In genomic region chr4:76692761-76693160, GRCh38 we compare ENCODE assay signal across 18 cellular contexts.
DNase-seq lines count a peak whose midpoint lies in the region; ATAC-seq and TF ChIP-seq lines count a peak whose summit lies in the region.
"Had no signal": no experiment of that assay in that cellular context is flagged by ENCODE, and none has a peak within 500 bp of the region (broad histone marks: within the 10 kb centered on the region; RNA-seq: fewer than 3 reads in every experiment).

No MANE protein-coding gene starts in this region.

- H3K4me1 ChIP-seq in MM.1S (ENCODE audit: low read length) (peaks cover 52% of the 10 kb centered on the region), colonic mucosa (no peaks in the 10 kb centered on the region), muscle layer of duodenum (ENCODE audit: control insufficient read depth in 1 of 2, insufficient read depth in 2 of 2, low read length in 2 of 2) (peaks cover 15 to 21% of the 10 kb centered on the region in 2 donors), SJCRH30 (peaks cover 39% of the 10 kb centered on the region)

- H3K36me3 ChIP-seq in MM.1S (replicated peaks; ENCODE audit: insufficient read depth, low read length) (no peaks in the 10 kb centered on the region), colonic mucosa (no peaks in the 10 kb centered on the region), muscle layer of duodenum (ENCODE audit: control insufficient read depth in 1 of 2, insufficient read depth in 2 of 2, low read length in 2 of 2) (no peaks in the 10 kb centered on the region), SJCRH30 (no peaks in the 10 kb centered on the region)
- H3K36me3 ChIP-seq: BE2C, HAP-1, Peyer's patch had no signal

- peaks cover 3% of the 10 kb centered on the region for H3K36me3 Mint-ChIP-seq in type B pancreatic cell
- H3K36me3 Mint-ChIP-seq: CD4-positive, alpha-beta memory T cell had no signal

- no peak for ATAC-seq in GM18858 (IDR thresholded peaks at IDR 0.05; ENCODE audit: unreplicated experiment)
- ATAC-seq: Right ventricle myocardium inferior had no signal

- H3K27ac ChIP-seq in MM.1S (ENCODE audit: low read length) (peak overlapping the region; percentile 98; the same call in 1 of the 2 replicates), colonic mucosa (peak overlapping the region; percentile 84), muscle layer of duodenum (ENCODE audit: low read length) (peak overlapping the region; percentile 78), SJCRH30 (no peak overlapping the region)
- H3K27ac ChIP-seq: KMS-11, SK-N-MC had no signal

- peaks cover 76% of the 10 kb centered on the region for H3K79me2 ChIP-seq in MM.1S (ENCODE audit: low read length)

- H4K20me1 ChIP-seq in MM.1S (ENCODE audit: insufficient read depth, low read length), result no peaks in the 10 kb centered on the region

- H3K27me3 Mint-ChIP-seq in type B pancreatic cell, result peaks cover 3% of the 10 kb centered on the region

- peak overlapping the region; percentile 18 for H3K4me3 Mint-ChIP-seq in type B pancreatic cell
- H3K4me3 Mint-ChIP-seq: CD4-positive, alpha-beta memory T cell had no signal

- TF ChIP-seq CTCF in MM.1S (IDR thresholded peaks at IDR 0.05; ENCODE audit: low read length) (no peak), colonic mucosa (IDR thresholded peaks at IDR 0.05) (no peak), type B pancreatic cell (conservative IDR thresholded peaks at IDR 0.05) (no peak)

- no peak for DNase-seq in MM.1S
- no peak for DNase-seq in colonic mucosa
- DNase-seq in type B pancreatic cell (ENCODE audit: extremely low spot score, unreplicated experiment), result no peak
- no peak for DNase-seq in SJCRH30
- DNase-seq in inferior parietal cortex (ENCODE audit: extremely low spot score), result no peak
- DNase-seq: BE2C; CD4-positive, alpha-beta memory T cell; DMS79; NCI-H1092 treated with DMSO at 0.1 percent for 48 hours; NCI-H2081 treated with DMSO at 0.1 percent for 48 hours; NCI-H510A had no signal

- intact Hi-C loops in colonic mucosa (cut with DNase I), result no loop called here

- H3K27me3 ChIP-seq in MM.1S (replicated peaks; ENCODE audit: insufficient read depth, low read length), result no peaks in the 10 kb centered on the region
- H3K27me3 ChIP-seq in colonic mucosa, result no peaks in the 10 kb centered on the region
- H3K27me3 ChIP-seq in muscle layer of duodenum (ENCODE audit: low read depth, low read length), result peaks cover 5% of the 10 kb centered on the region
- no peaks in the 10 kb centered on the region for H3K27me3 ChIP-seq in SJCRH30
- H3K27me3 ChIP-seq: BE2C, Peyer's patch had no signal

- H3K9ac ChIP-seq in MM.1S (ENCODE audit: low read length), result no peak overlapping the region
- H3K9ac ChIP-seq in colonic mucosa (ENCODE audit: low read depth in 2 of 2, low read length in 2 of 2), result no peak overlapping the region
- H3K9ac ChIP-seq: KMS-11 had no signal

- peak overlapping the region; percentile 62 for H3K27ac Mint-ChIP-seq in type B pancreatic cell
- H3K27ac Mint-ChIP-seq: CD4-positive, alpha-beta memory T cell had no signal

- no peaks in the 10 kb centered on the region for H3K9me2 ChIP-seq in MM.1S (replicated peaks; ENCODE audit: insufficient read depth, low read length)

- H3K4me2 ChIP-seq in MM.1S (ENCODE audit: low read depth, low read length), result peak overlapping the region; percentile 77

- H3F3A ChIP-seq in MM.1S (ENCODE audit: insufficient read depth, low read length), result peaks cover 90% of the 10 kb centered on the region

- H3K9me3 Mint-ChIP-seq in type B pancreatic cell, result no peaks in the 10 kb centered on the region
- H3K9me3 Mint-ChIP-seq: CD4-positive, alpha-beta memory T cell had no signal

- H2AFZ ChIP-seq in MM.1S (ENCODE audit: low read length), result no peak overlapping the region

- no peak overlapping the region for H3K4me3 ChIP-seq in MM.1S (ENCODE audit: low read length)
- no peak overlapping the region for H3K4me3 ChIP-seq in colonic mucosa
- no peak overlapping the region for H3K4me3 ChIP-seq in muscle layer of duodenum (ENCODE audit: low read depth in 1 of 2, low read length in 2 of 2)
- no peak overlapping the region for H3K4me3 ChIP-seq in SJCRH30
- H3K4me3 ChIP-seq: HAP-1, SK-N-MC had no signal

- peaks cover 71% of the 10 kb centered on the region for H3K4me1 Mint-ChIP-seq in type B pancreatic cell (ENCODE audit: unreplicated experiment)

- H3K9me3 ChIP-seq in MM.1S (replicated peaks; ENCODE audit: insufficient read depth, low read length) (no peaks in the 10 kb centered on the region), colonic mucosa (no peaks in the 10 kb centered on the region), muscle layer of duodenum (ENCODE audit: control insufficient read depth in 1 of 2, low read length in 2 of 2) (no peaks in the 10 kb centered on the region), SJCRH30 (replicated peaks) (no peaks in the 10 kb centered on the region)
- H3K9me3 ChIP-seq: BE2C, Peyer's patch had no signal
